Comparison of ENCODE assay signal across 19 cellular contexts in genomic region chr12:125240717-125241116, GRCh38. TPM values are rescaled to one million over a fixed set of nuclear protein-coding genes. Genes with fewer than 3 reads are reported as not detected.
DNase-seq lines count a peak whose midpoint lies in the region; ATAC-seq, FAIRE-seq and TF ChIP-seq lines count a peak whose summit lies in the region.
"Had no signal": no experiment of that assay in that cellular context is flagged by ENCODE, and none has a peak within 500 bp of the region (broad histone marks: within the 10 kb centered on the region; RNA-seq: fewer than 3 reads in every experiment).

No MANE protein-coding gene starts in this region.

- H4K20me1 ChIP-seq in K562 (replicated peaks; ENCODE audit: control insufficient read depth, insufficient read depth, low read length) (no peaks in the 10 kb centered on the region), neural progenitor cell (ENCODE audit: low read depth) (no peaks in the 10 kb centered on the region), Karpas-422 (ENCODE audit: insufficient read depth, low read depth, low read length) (no peaks in the 10 kb centered on the region; the same call in 1 of the 2 replicates)

- H3K4me3 Mint-ChIP-seq in neural progenitor cell: no peak overlapping the region
- H3K4me3 Mint-ChIP-seq: CD4-positive, alpha-beta T cell had no signal

- no peaks in the 10 kb centered on the region for H3F3A ChIP-seq in neural progenitor cell (ENCODE audit: low read depth)

- H2AFZ ChIP-seq in K562 (ENCODE audit: low read depth, low read length) (no peak overlapping the region), neural progenitor cell (replicated peaks) (no peak overlapping the region), Karpas-422 (ENCODE audit: low read length) (no peak overlapping the region)

- no peak overlapping the region for H3K4me2 ChIP-seq in K562 (ENCODE audit: insufficient read depth, low read length)
- no peak overlapping the region for H3K4me2 ChIP-seq in neural progenitor cell
- H3K4me2 ChIP-seq in Karpas-422 (ENCODE audit: low read depth, low read length, poor library complexity, severe bottlenecking): no peak overlapping the region

- peaks cover 5% of the 10 kb centered on the region for H3K9me3 Mint-ChIP-seq in neural progenitor cell
- H3K9me3 Mint-ChIP-seq: CD4-positive, alpha-beta T cell had no signal

- H3K4me3 ChIP-seq in K562 (no peak overlapping the region), neural progenitor cell (no peak overlapping the region), body of pancreas (no peak overlapping the region), Karpas-422 (ENCODE audit: low read length) (no peak overlapping the region)

- no peak for TF ChIP-seq EP300 in K562 (IDR thresholded peaks at IDR 0.05; ENCODE audit: low read length)

- WGBS in K562 (ENCODE audit: insufficient coverage, low coverage, missing lambda C conversion rate): 4% methylated on average over 17 of the region's 17 CpGs
- WGBS in body of pancreas, 2 donors: 55 to 60% methylated on average over 17 of the region's 17 CpGs

- H3K27ac ChIP-seq in K562 (ENCODE audit: extremely low read depth, low read depth, low read length) (no peak overlapping the region), neural progenitor cell (no peak overlapping the region), body of pancreas (no peak overlapping the region), Karpas-422 (ENCODE audit: low read length) (no peak overlapping the region)

- BruUV-seq in K562 (replicated peaks; lab: Mats Ljungman, UMichigan): no TSS peak

- H3K9me3 ChIP-seq in K562 (replicated peaks; ENCODE audit: control insufficient read depth, insufficient read depth, low read depth, low read length) (no peaks in the 10 kb centered on the region), neural progenitor cell (ENCODE audit: low read depth) (no peaks in the 10 kb centered on the region), body of pancreas (no peaks in the 10 kb centered on the region), Karpas-422 (ENCODE audit: low read length) (no peaks in the 10 kb centered on the region)
- H3K9me3 ChIP-seq: BE2C, Caco-2 had no signal

- no peaks in the 10 kb centered on the region for H3K9me2 ChIP-seq in Karpas-422 (replicated peaks; ENCODE audit: insufficient read depth, low read length)

- intact Hi-C loops in K562 (cut with micrococcal nuclease): no loop called here
- intact Hi-C loops in body of pancreas (cut with DNase I): no loop called here

- DNase-seq in HEK293T (ENCODE audit: extremely low spot score): no peak
- no peak for DNase-seq in K562 (ENCODE audit: extremely low read depth in 1 of 4, low spot score in 3 of 4)
- no peak for DNase-seq in neural progenitor cell (ENCODE audit: low spot score)
- no peak for DNase-seq in activated T-cell treated with anti-CD3 and anti-CD28 coated beads for 4 hours
- DNase-seq in body of pancreas: no peak
- DNase-seq in Karpas-422: no peak
- DNase-seq: ACHN; BE2C; C1 segment of cervical spinal cord; Caco-2; CD4-positive, alpha-beta T cell had no signal

- in situ Hi-C loops in K562 (cut with MboI): no loop called here

- H3K36me3 Mint-ChIP-seq in neural progenitor cell: peaks cover 3% of the 10 kb centered on the region

- H3K27me3 ChIP-seq in K562 (ENCODE audit: control insufficient read depth in 2 of 2, insufficient read depth in 2 of 2, low read length in 2 of 2) (peaks cover 9 to 44% of the 10 kb centered on the region in 2 experiments; a peak in 4 of 5 replicates), neural progenitor cell (no peaks in the 10 kb centered on the region), body of pancreas (peaks cover 0 to 9% of the 10 kb centered on the region in 2 donors), Karpas-422 (ENCODE audit: low read length) (no peaks in the 10 kb centered on the region)

- H3K27me3 Mint-ChIP-seq in neural progenitor cell (ENCODE audit: insufficient read depth, low read depth): peaks cover 4% of the 10 kb centered on the region

- POLR2A ChIA-PET in HEK293T (lab: Yijun Ruan, JAX): no interaction called here
- POLR2A ChIA-PET in K562 (lab: Yijun Ruan, JAX): interaction anchor here (1.0 to 1.1 kb wide), 2 partner anchors 9 to 15 kb away, joined by 3 read pairs; no protein-coding TSS in a partner anchor

- peak overlapping the region; percentile 74 for H3K27ac Mint-ChIP-seq in neural progenitor cell
- H3K27ac Mint-ChIP-seq: CD4-positive, alpha-beta T cell had no signal

- TF ChIP-seq CTCF in K562 (IDR thresholded peaks at IDR 0.05 in 2 of 3, conservative IDR thresholded peaks at IDR 0.05 in 1 of 3; ENCODE audit: insufficient read depth in 2 of 3, low read depth in 1 of 3, low read length in 3 of 3) (no peak), neural progenitor cell (IDR thresholded peaks at IDR 0.05) (no peak), body of pancreas (IDR thresholded peaks at IDR 0.05) (no peak)

- TF ChIP-seq RAD21 in K562 (CRISPR knock-in tag; conservative IDR thresholded peaks at IDR 0.05 in 1 of 2, IDR thresholded peaks at IDR 0.05 in 1 of 2): no peak

- H3K9ac ChIP-seq in K562 (ENCODE audit: insufficient read depth in 1 of 2, low read depth in 2 of 2, low read length in 2 of 2): no peak overlapping the region; a peak in 1 of 4 replicates
- H3K9ac ChIP-seq in neural progenitor cell: no peak overlapping the region
- H3K9ac ChIP-seq in Karpas-422 (ENCODE audit: low read length): no peak overlapping the region

- TF ChIP-seq POLR2A in K562 (conservative IDR thresholded peaks at IDR 0.05) (no peak), body of pancreas (IDR thresholded peaks at IDR 0.05) (no peak)

- CTCF ChIA-PET in HEK293T (lab: Yijun Ruan, JAX): no interaction called here
- CTCF ChIA-PET in K562 (lab: Yijun Ruan, JAX; ENCODE audit: low intra/inter-chr PET ratio): no interaction called here

- H3K4me1 Mint-ChIP-seq in neural progenitor cell: peaks cover 22% of the 10 kb centered on the region

- no peaks in the 10 kb centered on the region for H3K79me2 ChIP-seq in K562 (ENCODE audit: control insufficient read depth, insufficient read depth, low read length)
- peaks cover 3% of the 10 kb centered on the region for H3K79me2 ChIP-seq in neural progenitor cell (ENCODE audit: low read depth)
- H3K79me2 ChIP-seq in Karpas-422 (ENCODE audit: low read length): no peaks in the 10 kb centered on the region

- no peaks in the 10 kb centered on the region for H3K9me1 ChIP-seq in K562 (ENCODE audit: control insufficient read depth, insufficient read depth, low read length)

- H3K36me3 ChIP-seq in K562 (ENCODE audit: control insufficient read depth, insufficient read depth, low read length) (no peaks in the 10 kb centered on the region), neural progenitor cell (no peaks in the 10 kb centered on the region), body of pancreas (replicated peaks in 1 of 2; ENCODE audit: insufficient read depth in 1 of 2, low read depth in 2 of 2) (no peaks in the 10 kb centered on the region), Karpas-422 (ENCODE audit: insufficient read depth, low read length) (no peaks in the 10 kb centered on the region)
- H3K36me3 ChIP-seq: BE2C had no signal

- H3K4me1 ChIP-seq in K562 (replicated peaks in 1 of 2; ENCODE audit: control insufficient read depth in 2 of 2, insufficient read depth in 2 of 2, low read length in 2 of 2) (no peaks in the 10 kb centered on the region), neural progenitor cell (no peaks in the 10 kb centered on the region), body of pancreas (no peaks in the 10 kb centered on the region), Karpas-422 (ENCODE audit: low read length) (peaks cover 27% of the 10 kb centered on the region)
- H3K4me1 ChIP-seq: BE2C, Caco-2 had no signal

- ATAC-seq in K562 (no peak), body of pancreas (no peak)
- ATAC-seq: HCT116, HepG2 had no signal

- no peak for FAIRE-seq in K562 (lab: Jason Lieb, UNC)
- FAIRE-seq: A204.1, D721Med, G401.6, GM12891, GM19239, H54, HepG2 had no signal

TF ChIP-seq in HEK293T, 16 proteins besides CTCF, POLR2A, EP300 and RAD21:
- peak; percentile 45 for TF ChIP-seq L3MBTL2 (conservative IDR thresholded peaks at IDR 0.05)
- TF ChIP-seq FOXK2 (IDR thresholded peaks at IDR 0.05): no peak

RNA-seq across cellular contexts. Expression of gene TMEM132B, which starts 54.5 kb away (rescaled TPM):
- not detected in 2 replicates for total RNA-seq in K562 (2011; cell fraction: chromatin; rRNA removed; ENCODE audit: low replicate concordance)
- total RNA-seq in K562 (2011; cell fraction: nucleolus; rRNA removed): not detected in 2 replicates
- total RNA-seq in K562 (2011; cell fraction: nucleoplasm; rRNA removed): not detected in 2 replicates
- total RNA-seq in K562 (2014; rRNA removed) (not detected in 2 replicates), K562 (2014; rRNA removed; fragmentation: Illumina TruSeq; extraction: Trizol) (0.04 TPM in 1 of 2 replicates, not detected in the other), K562 (2015; rRNA removed; fragmentation: Illumina TruSeq; extraction: Trizol) (0.07 TPM in 1 of 2 replicates, not detected in the other), K562 (2021) (0.18 TPM in 1 of 2 replicates, not detected in the other), neural progenitor cell (ENCODE audit: low replicate concordance) (12.8 and 13.2 TPM in 2 replicates), body of pancreas (under 1 TPM; 0.26 to 0.33 TPM)
- polyA plus RNA-seq in K562 (2011; rRNA removed) (0.01 TPM in 1 of 2 replicates, not detected in the other), K562 (2014; fragmentation: Illumina TruSeq; extraction: Trizol) (0.13 TPM in 1 of 2 replicates, not detected in the other), K562 (2014; fragmentation: Nextera tagmentation; extraction: Ambion mirVana) (not detected), K562 (2014; rRNA removed) (not detected in 2 replicates)
- polyA plus RNA-seq in K562 (2011; cell fraction: cytosol; rRNA removed): not detected in 2 replicates
- 0.04 and 0.11 TPM in 2 replicates for polyA plus RNA-seq in K562 (2011; cell fraction: nucleus; rRNA removed)
- polyA plus RNA-seq in K562 (2012): 0.01 and 0.14 TPM in 2 replicates
- polyA minus RNA-seq in K562 (2011; rRNA and poly(A)+ RNA removed): not detected in 2 replicates
- polyA minus RNA-seq in K562 (2011; cell fraction: cytosol; rRNA and poly(A)+ RNA removed): not detected in 2 replicates
- polyA minus RNA-seq in K562 (2011; cell fraction: nucleus; rRNA and poly(A)+ RNA removed): not detected in 2 replicates
- 0.48 and 0.65 TPM in 2 replicates for total RNA-seq in Karpas-422 (2014; rRNA removed; shearing (Covaris generic); ENCODE audit: low replicate concordance)
- total RNA-seq: Caco-2; CD4-positive, alpha-beta T cell had no signal
- polyA plus RNA-seq: HepG2 had no signal
